Comparison of ENCODE assay signal across 17 cellular contexts in the genomic region with DNA sequence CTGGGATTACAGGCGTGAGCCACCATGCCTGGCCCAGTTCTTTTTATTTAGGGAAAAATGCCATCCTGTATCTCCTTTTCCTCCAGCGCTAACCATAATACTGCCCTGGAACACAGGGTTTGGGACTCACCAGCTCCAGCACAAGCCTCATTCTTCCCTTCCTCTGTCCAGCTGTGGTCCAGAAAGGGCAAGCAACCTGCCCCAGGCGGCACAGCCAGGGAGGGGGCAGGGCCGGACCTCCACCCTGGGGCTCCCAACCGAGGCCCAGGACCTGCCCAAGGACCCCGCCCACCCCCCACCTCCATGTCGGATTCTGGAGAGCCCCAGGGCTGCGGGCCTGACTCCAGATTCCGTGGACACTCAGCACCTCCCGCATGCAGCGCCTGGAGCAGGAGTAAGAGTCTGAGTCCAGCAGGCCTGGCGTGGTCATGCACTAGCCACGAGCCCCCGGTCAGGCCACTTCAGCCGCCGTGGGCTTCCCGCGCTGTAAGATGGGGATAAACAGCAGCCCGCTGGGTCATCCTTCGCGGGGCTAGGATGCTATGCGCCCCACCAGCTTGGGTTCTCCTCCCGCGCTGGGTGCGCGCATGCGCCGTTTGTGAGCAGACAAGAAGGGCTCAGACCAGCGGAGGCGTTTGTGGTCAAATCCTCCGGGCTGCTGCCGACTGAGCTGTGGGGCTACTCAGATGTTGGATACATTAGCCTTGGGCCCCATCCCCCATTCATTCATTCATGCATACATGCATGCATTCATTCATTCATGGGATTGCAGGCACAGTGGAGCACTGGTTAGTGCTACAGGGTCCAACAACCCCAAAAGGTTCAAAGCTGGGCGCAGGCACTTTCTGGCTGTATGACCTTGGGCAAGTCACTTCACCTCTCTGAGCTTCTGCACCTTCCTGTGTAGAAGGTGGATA. TPM values are rescaled to one million over a fixed set of nuclear protein-coding genes. Genes with fewer than 3 reads are reported as not detected.
"Had no signal": no experiment of that assay in that cellular context is flagged by ENCODE, and none has a peak within 500 bp of the region (broad histone marks: within the 10 kb centered on the region; RNA-seq: fewer than 3 reads in every experiment).

No MANE protein-coding gene starts in this region.

- H3K27ac ChIP-seq: neural progenitor cell, ovary had no signal

- H3K4me1 ChIP-seq: adrenal gland had no signal

- H3K4me3 ChIP-seq: adrenal gland, esophagus squamous epithelium, neural progenitor cell, ovary, thyroid gland had no signal

- ATAC-seq: activated CD4-positive, alpha-beta T cell treated with anti-CD3 and anti-CD28 coated beads for 36 hours; stimulated activated effector memory CD8-positive, alpha-beta T cell treated with anti-CD3 and anti-CD28 coated beads, Interleukin-12 subunit alpha, Interleukin-12 subunit beta, amount 100 ng/mL, for 72 hours had no signal

- H3K9me3 ChIP-seq: adrenal gland, esophagus squamous epithelium, ovary, thyroid gland had no signal

- H3K27me3 ChIP-seq: adrenal gland, esophagus squamous epithelium, neural progenitor cell, ovary, thyroid gland had no signal

- H3K9ac ChIP-seq: neural progenitor cell had no signal

- DNase-seq: activated CD4-positive, alpha-beta memory T cell treated with anti-CD3 and anti-CD28 coated beads, Interleukin-2, amount 10 ng/mL, durations not matched to agents 7 days and 5 days; activated CD4-positive, alpha-beta T cell treated with anti-CD3 and anti-CD28 coated beads for 36 hours; activated naive CD4-positive, alpha-beta T cell treated with anti-CD3 and anti-CD28 coated beads, Interleukin-2, amount 50 U/mL, for 16 hours; activated T-cell treated with anti-CD3 and anti-CD28 coated beads, Interleukin-2, amount 50 U/mL, for 24 hours; central memory CD4-positive, alpha-beta T cell; cortex of kidney; effector CD4-positive, alpha-beta T cell; esophagus squamous epithelium; midbrain; naive B cell; ovary; T-helper 2 cell; thyroid gland had no signal

- H3K36me3 ChIP-seq: adrenal gland, esophagus squamous epithelium, neural progenitor cell, ovary, thyroid gland had no signal

RNA-seq across cellular contexts. Expression of gene TMEM119, which starts 16.3 kb away (rescaled TPM):
- total RNA-seq: kidney epithelial cell had no signal
